ENCODE assay signal across 8 cellular contexts in the genomic region with DNA sequence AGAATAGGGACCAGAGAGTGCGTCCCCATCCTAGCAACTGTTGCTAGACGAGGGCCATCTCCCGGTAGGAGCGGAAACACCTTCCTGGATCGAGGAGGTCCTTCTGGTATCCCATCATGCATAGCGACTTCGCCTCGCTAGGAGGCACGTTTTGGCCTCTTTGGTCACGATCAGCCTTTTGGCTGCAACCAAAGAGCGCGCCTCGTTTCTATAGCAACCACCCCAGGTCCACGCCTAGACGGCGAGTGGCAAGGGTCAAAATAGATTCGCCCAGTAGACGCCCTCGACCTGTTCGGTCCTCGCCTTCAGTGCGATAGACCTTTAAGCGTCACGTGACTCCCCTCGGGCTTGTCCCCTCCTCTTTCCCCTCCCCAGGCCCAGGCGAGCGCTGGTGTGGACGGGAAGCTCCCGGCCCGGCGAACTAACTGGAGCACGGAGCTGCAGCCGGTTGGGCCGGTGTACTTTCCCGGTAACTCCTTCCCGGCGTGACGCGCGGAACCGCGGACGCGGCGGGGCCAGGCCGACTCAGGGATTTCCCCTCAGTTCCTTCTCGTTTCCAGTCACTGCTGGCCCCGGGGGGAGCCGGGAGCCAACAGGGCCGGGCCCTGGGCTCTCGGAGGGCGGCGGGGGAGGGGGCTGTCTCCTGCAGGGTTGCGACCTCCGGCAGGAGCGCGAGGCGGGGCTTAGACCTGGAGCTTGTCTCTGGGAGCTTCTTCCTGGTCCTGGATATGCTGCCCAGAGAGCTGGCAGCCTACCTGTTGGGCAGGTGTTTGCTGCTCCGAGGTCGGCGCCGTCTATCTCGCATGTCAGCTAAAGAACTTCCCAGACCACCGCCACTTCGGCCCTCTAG. TPM values are rescaled to one million over a fixed set of nuclear protein-coding genes. Genes with fewer than 3 reads are reported as not detected.
DNase-seq lines count a peak whose midpoint lies in the region; TF ChIP-seq lines count a peak whose summit lies in the region.

A gene (plus strand): TSS at position 359 of the 850 bp plus-strand sequence. CDS start 2,258 bp downstream, outside the sequence.

- H3T11ph ChIP-seq in H9 (ENCODE audit: low read length) = no peak within 1 kb of the TSS

- H3F3A ChIP-seq in neural progenitor cell (ENCODE audit: low read depth) = peaks cover 33% of the 10 kb centered on the region

- H2BK20ac ChIP-seq in H9 (ENCODE audit: low read depth, low read length, poor library complexity, severe bottlenecking) = no peak within 1 kb of the TSS

- no peak within 1 kb of the TSS for H3K56ac ChIP-seq in H9 (ENCODE audit: insufficient read length, low read depth, low read length)

- in situ Hi-C loops in G401 (cut with HindIII; ENCODE audit: low sequenced_read_pairs) = no loop called here

- H3K23ac ChIP-seq in H9 (ENCODE audit: insufficient read length, low read depth, low read length) = no peak within 1 kb of the TSS

- no peak within 1 kb of the TSS for H4K91ac ChIP-seq in H9 (ENCODE audit: insufficient read length, low read depth, low read length)

- H3K18ac ChIP-seq in H9 (ENCODE audit: insufficient read length, low read depth, low read length) = peak within 1 kb of the TSS; percentile 23

- H3K36me3 Mint-ChIP-seq in H9 (ENCODE audit: insufficient read depth in 1 of 3, low read depth in 3 of 3) (peaks cover 0 to 13% (median 10%) of the 10 kb centered on the region in 3 experiments; a peak in 5 of 7 replicates), neural progenitor cell (peaks cover 4% of the 10 kb centered on the region)

- H3K4me3 ChIP-seq in MG63 (peak within 1 kb of the TSS; percentile 87), foreskin fibroblast (ENCODE audit: low read depth in 1 of 2, low read length in 2 of 2) (peak within 1 kb of the TSS; percentile 89 to 95), neural progenitor cell (peak within 1 kb of the TSS; percentile 76), subcutaneous abdominal adipose tissue (ENCODE audit: low read depth in 1 of 5, low read length in 5 of 5) (peak within 1 kb of the TSS; percentile 76 to 97 (median 87))

- H3K79me1 ChIP-seq in H9 (ENCODE audit: insufficient read depth, low read depth, low read length, poor library complexity, severe bottlenecking) = no peaks in the 10 kb centered on the region

- no peak within 1 kb of the TSS for H4K8ac ChIP-seq in H9 (replicated peaks; ENCODE audit: insufficient read length, low read depth, low read length)

- H3K9ac ChIP-seq in H9 (ENCODE audit: extremely low read depth, insufficient read length, low read length) (peak within 1 kb of the TSS; percentile 49), neural progenitor cell (peak within 1 kb of the TSS; percentile 64), subcutaneous abdominal adipose tissue (ENCODE audit: low read length in 5 of 5) (peak within 1 kb of the TSS; percentile 33 to 93 (median 92))

- H3K27ac Mint-ChIP-seq in H9 (peak within 1 kb of the TSS; percentile 38 to 74 (median 66); a peak in 6 of 7 replicates), neural progenitor cell (peak within 1 kb of the TSS; percentile 27)

- no peak within 1 kb of the TSS for H4K5ac ChIP-seq in H9 (ENCODE audit: insufficient read length, low read depth, low read length)

- H3K4me3 Mint-ChIP-seq in H9 (peak within 1 kb of the TSS; percentile 92 to 95), neural progenitor cell (peak within 1 kb of the TSS; percentile 89)

- no peaks in the 10 kb centered on the region for H3K27me3 ChIP-seq in H9 (ENCODE audit: insufficient read depth, low read length)
- no peaks in the 10 kb centered on the region for H3K27me3 ChIP-seq in MG63
- no peaks in the 10 kb centered on the region for H3K27me3 ChIP-seq in neural progenitor cell
- H3K27me3 ChIP-seq in subcutaneous abdominal adipose tissue (ENCODE audit: control insufficient read depth in 5 of 5, insufficient read depth in 4 of 5, low read length in 5 of 5) = no peaks in the 10 kb centered on the region

- DNase-seq in G401 (ENCODE audit: low spot score) = peak; percentile 100
- DNase-seq in H9 = peak; percentile 100
- peak; percentile 99 for DNase-seq in MG63
- peak; percentile 96 for DNase-seq in SIG-M5 (lab: John Stamatoyannopoulos, UW)
- DNase-seq in activated gamma-delta T cell treated with Interleukin-2 at 50 U/mL for 16 hours = peak; percentile 96
- DNase-seq in foreskin fibroblast = peak; percentile 100
- DNase-seq in neural progenitor cell (ENCODE audit: low spot score) = peak; percentile 100

- no peaks in the 10 kb centered on the region for H3K79me2 ChIP-seq in H9 (ENCODE audit: insufficient read depth, low read length)
- H3K79me2 ChIP-seq in neural progenitor cell (ENCODE audit: low read depth) = peaks cover 51% of the 10 kb centered on the region

- H3K9me3 ChIP-seq in H9 (ENCODE audit: control insufficient read depth, low read depth, low read length) (no peaks in the 10 kb centered on the region), MG63 (no peaks in the 10 kb centered on the region), neural progenitor cell (ENCODE audit: low read depth) (no peaks in the 10 kb centered on the region), subcutaneous abdominal adipose tissue (ENCODE audit: control insufficient read depth in 5 of 5, low read length in 5 of 5) (no peaks in the 10 kb centered on the region)

- no peak within 1 kb of the TSS for H2BK15ac ChIP-seq in H9 (ENCODE audit: low read depth, low read length)

- H2BK5ac ChIP-seq in H9 (ENCODE audit: insufficient read length, low read length) = no peak within 1 kb of the TSS

- TF ChIP-seq CTCF in H9 (conservative IDR thresholded peaks at IDR 0.05) = peak; percentile 18; the same call in 2 of the 3 replicates
- peak; percentile 29 for TF ChIP-seq CTCF in foreskin fibroblast (IDR thresholded peaks at IDR 0.05; ENCODE audit: low read depth, low read length)
- peak; percentile 28 for TF ChIP-seq CTCF in neural progenitor cell (IDR thresholded peaks at IDR 0.05)

- H2AFZ ChIP-seq in H9 (ENCODE audit: low read length) (no peak within 1 kb of the TSS), neural progenitor cell (replicated peaks) (peak within 1 kb of the TSS; percentile 88)

- H3K9me3 Mint-ChIP-seq in H9 (no peaks in the 10 kb centered on the region), neural progenitor cell (no peaks in the 10 kb centered on the region)

- peak within 1 kb of the TSS; percentile 86 for H3K4me2 ChIP-seq in H9 (ENCODE audit: insufficient read depth, insufficient read length, low read length)
- peak within 1 kb of the TSS; percentile 99 for H3K4me2 ChIP-seq in neural progenitor cell

- no peak within 1 kb of the TSS for H3K14ac ChIP-seq in H9 (ENCODE audit: insufficient read depth, low read length)

- H3K27me3 Mint-ChIP-seq in H9 (ENCODE audit: low read depth) (no peaks in the 10 kb centered on the region), neural progenitor cell (ENCODE audit: insufficient read depth, low read depth) (no peaks in the 10 kb centered on the region)

- peaks cover 8% of the 10 kb centered on the region for H3K23me2 ChIP-seq in H9 (ENCODE audit: insufficient read length, low read depth, low read length, poor library complexity, severe bottlenecking)

- H3K4me1 Mint-ChIP-seq in H9 (peaks cover 28 to 37% of the 10 kb centered on the region in 2 experiments), neural progenitor cell (peaks cover 38% of the 10 kb centered on the region)

- H3K36me3 ChIP-seq in MG63 (peaks cover 2% of the 10 kb centered on the region), neural progenitor cell (no peaks in the 10 kb centered on the region), subcutaneous abdominal adipose tissue (ENCODE audit: control insufficient read depth in 5 of 5, insufficient read depth in 5 of 5, low read length in 5 of 5) (peaks cover 0 to 9% (median 3%) of the 10 kb centered on the region in 5 donors)

- H2AK5ac ChIP-seq in H9 (ENCODE audit: insufficient read length, low read length) = no peak within 1 kb of the TSS

- WGBS in H9 (ENCODE audit: extremely low coverage, insufficient read length, low lambda C conversion rate) = no CpG with 5 or more reads among the region's 65 CpGs

- no peak within 1 kb of the TSS for H3K4ac ChIP-seq in H9 (ENCODE audit: low read depth, low read length)

- peaks cover 3% of the 10 kb centered on the region; the same call in 1 of the 2 replicates for H3K4me1 ChIP-seq in H9 (ENCODE audit: insufficient read depth, low read length)
- peaks cover 26% of the 10 kb centered on the region for H3K4me1 ChIP-seq in neural progenitor cell
- H3K4me1 ChIP-seq in subcutaneous abdominal adipose tissue (ENCODE audit: control insufficient read depth in 5 of 5, insufficient read depth in 5 of 5, low read length in 5 of 5) = peaks cover 2 to 36% (median 29%) of the 10 kb centered on the region in 5 donors

- H2BK12ac ChIP-seq in H9 (ENCODE audit: insufficient read length, low read depth, low read length) = no peak within 1 kb of the TSS

- no peak within 1 kb of the TSS for H3K27ac ChIP-seq in H9 (ENCODE audit: insufficient read length, low read depth, low read length)
- peak within 1 kb of the TSS; percentile 92 for H3K27ac ChIP-seq in neural progenitor cell
- peak within 1 kb of the TSS; percentile 89 for H3K27ac ChIP-seq in subcutaneous abdominal adipose tissue (ENCODE audit: low read depth, low read length)

- no peaks in the 10 kb centered on the region for H4K20me1 ChIP-seq in H9 (ENCODE audit: control insufficient read depth, insufficient read depth, insufficient read length)
- H4K20me1 ChIP-seq in neural progenitor cell (ENCODE audit: low read depth) = peaks cover 16% of the 10 kb centered on the region

- no peak within 1 kb of the TSS for H2BK120ac ChIP-seq in H9 (ENCODE audit: low read depth, low read length, poor library complexity, severe bottlenecking)

RNA-seq across cellular contexts. Expression of the gene that starts here (rescaled TPM):
- 3.4 and 19.1 TPM in 2 replicates for total RNA-seq in G401 (2014; rRNA removed; shearing (Covaris generic))
- total RNA-seq in H9 (2021) (20.7 and 22.1 TPM in 2 replicates), neural progenitor cell (ENCODE audit: low replicate concordance) (24.2 and 33.6 TPM in 2 replicates)
- total RNA-seq in MG63 (2014; rRNA removed; shearing (Covaris generic); ENCODE audit: low replicate concordance) = 3.5 and 3.6 TPM in 2 replicates
